15 cellular contexts compared by ENCODE assay signal in genomic region chr15:29183071-29183831, GRCh38.
DNase-seq lines count a peak whose midpoint lies in the region; ATAC-seq lines count a peak whose summit lies in the region.
"Had no signal": no experiment of that assay in that cellular context is flagged by ENCODE, and none has a peak within 500 bp of the region (broad histone marks: within the 10 kb centered on the region; RNA-seq: fewer than 3 reads in every experiment).

No MANE protein-coding gene starts in this region.

- peaks cover 37% of the 10 kb centered on the region for H3K27me3 Mint-ChIP-seq in T-helper 2 cell treated with Interferon-gamma antibody and Interleukin-4, amounts not matched to agents 5 μg/mL and 100 μg/mL, for 36 hours (ENCODE audit: low read depth)

- peak overlapping the region; percentile 40 for H3K4me3 Mint-ChIP-seq in T-helper 2 cell treated with Interferon-gamma antibody and Interleukin-4, amounts not matched to agents 5 μg/mL and 100 μg/mL, for 36 hours
- H3K4me3 Mint-ChIP-seq: effector memory CD8-positive, alpha-beta T cell had no signal

- H3K4me1 Mint-ChIP-seq in T-helper 2 cell treated with Interferon-gamma antibody and Interleukin-4, amounts not matched to agents 5 μg/mL and 100 μg/mL, for 36 hours (ENCODE audit: low read depth): peaks cover 12% of the 10 kb centered on the region

- peak overlapping the region; percentile 56 for H3K27ac Mint-ChIP-seq in T-helper 2 cell treated with Interferon-gamma antibody and Interleukin-4, amounts not matched to agents 5 μg/mL and 100 μg/mL, for 36 hours
- H3K27ac Mint-ChIP-seq: effector memory CD8-positive, alpha-beta T cell had no signal

- no peaks in the 10 kb centered on the region for H3K9me3 Mint-ChIP-seq in T-helper 2 cell treated with Interferon-gamma antibody and Interleukin-4, amounts not matched to agents 5 μg/mL and 100 μg/mL, for 36 hours
- H3K9me3 Mint-ChIP-seq: effector memory CD8-positive, alpha-beta T cell had no signal

- no peaks in the 10 kb centered on the region for H3K36me3 Mint-ChIP-seq in T-helper 2 cell treated with Interferon-gamma antibody and Interleukin-4, amounts not matched to agents 5 μg/mL and 100 μg/mL, for 36 hours (ENCODE audit: low read depth)

- DNase-seq in DMS153 (lab: John Stamatoyannopoulos, UW): peak; percentile 3
- DNase-seq in DMS153 treated with DMSO at 0.1 percent for 48 hours (lab: John Stamatoyannopoulos, UW; ENCODE audit: unreplicated experiment): no peak
- peak; percentile 34 for DNase-seq in ELR (ENCODE audit: low read depth)
- DNase-seq in T-helper 2 cell treated with Interferon-gamma antibody and Interleukin-4, amounts not matched to agents 5 μg/mL and 100 μg/mL, for 36 hours (ENCODE audit: low spot score): peak; percentile 57
- DNase-seq in kidney tubule cell (ENCODE audit: low spot score): peak; percentile 33
- no peak for DNase-seq in NCI-H526 treated with DMSO at 0.1 percent for 48 hours (lab: John Stamatoyannopoulos, UW)
- DNase-seq: effector memory CD8-positive, alpha-beta T cell; hippocampal formation; MM.1S; NCI-H446 treated with DMSO at 0.1 percent for 48 hours; nucleus accumbens; small intestine; tibial artery had no signal

- ATAC-seq in GM21528 (IDR thresholded peaks at IDR 0.05; ENCODE audit: low FRiP score, unreplicated experiment): no peak
- no peak for ATAC-seq in GM19463 (IDR thresholded peaks at IDR 0.05; ENCODE audit: unreplicated experiment)
- ATAC-seq: effector memory CD8-positive, alpha-beta T cell had no signal

Comparison
In these comparisons a context has a peak if more than half of its experiments do, and no peak if none do; other contexts are left out.
1. DNase-seq: peak in DMS153 (single experiment), ELR (single experiment), T-helper 2 cell treated with Interferon-gamma antibody and Interleukin-4, amounts not matched to agents 5 μg/mL and 100 μg/mL, for 36 hours (single experiment) and kidney tubule cell (single experiment); none in DMS153 treated with DMSO at 0.1 percent for 48 hours (single experiment) and NCI-H526 treated with DMSO at 0.1 percent for 48 hours (single experiment).